In genomic region chr17:78075011-78075410, GRCh38 we compare ENCODE assay signal across 2 cellular contexts.
TF ChIP-seq lines count a peak whose summit lies in the region.

No MANE protein-coding gene starts in this region.

TF ChIP-seq in SK-N-SH treated with all-trans-retinoic acid at 6 μM for 48 hours, 23 proteins besides CTCF, POLR2A, EP300 and RAD21 (continued from another document):
- TF ChIP-seq PPARA (CRISPR knock-in tag; IDR thresholded peaks at IDR 0.05; ENCODE audit: borderline replicate concordance) (no peak), SNAI2 (CRISPR knock-in tag; IDR thresholded peaks at IDR 0.05) (no peak), BACH2 (CRISPR knock-in tag; IDR thresholded peaks at IDR 0.05; ENCODE audit: borderline replicate concordance) (no peak), ARNTL (CRISPR knock-in tag; IDR thresholded peaks at IDR 0.05; ENCODE audit: borderline replicate concordance, low read depth) (no peak), ZC3H10 (CRISPR knock-in tag; IDR thresholded peaks at IDR 0.05) (no peak), ISL1 (CRISPR knock-in tag; IDR thresholded peaks at IDR 0.05) (no peak), TOX (CRISPR knock-in tag; IDR thresholded peaks at IDR 0.05; ENCODE audit: borderline replicate concordance) (no peak)
- TF ChIP-seq, protein P1, sequence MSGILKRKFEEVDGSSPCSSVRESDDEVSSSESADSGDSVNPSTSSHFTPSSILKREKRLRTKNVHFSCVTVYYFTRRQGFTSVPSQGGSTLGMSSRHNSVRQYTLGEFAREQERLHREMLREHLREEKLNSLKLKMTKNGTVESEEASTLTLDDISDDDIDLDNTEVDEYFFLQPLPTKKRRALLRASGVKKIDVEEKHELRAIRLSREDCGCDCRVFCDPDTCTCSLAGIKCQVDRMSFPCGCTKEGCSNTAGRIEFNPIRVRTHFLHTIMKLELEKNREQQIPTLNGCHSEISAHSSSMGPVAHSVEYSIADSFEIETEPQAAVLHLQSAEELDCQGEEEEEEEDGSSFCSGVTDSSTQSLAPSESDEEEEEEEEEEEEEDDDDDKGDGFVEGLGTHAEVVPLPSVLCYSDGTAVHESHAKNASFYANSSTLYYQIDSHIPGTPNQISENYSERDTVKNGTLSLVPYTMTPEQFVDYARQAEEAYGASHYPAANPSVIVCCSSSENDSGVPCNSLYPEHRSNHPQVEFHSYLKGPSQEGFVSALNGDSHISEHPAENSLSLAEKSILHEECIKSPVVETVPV (CRISPR knock-in tag; IDR thresholded peaks at IDR 0.05), result no peak

TF ChIP-seq in WTC11, 78 proteins besides CTCF, POLR2A, EP300 and RAD21 (continued from another document):
- no peak for TF ChIP-seq ZNF532 (CRISPR knock-in tag; IDR thresholded peaks at IDR 0.05; ENCODE audit: borderline replicate concordance)
- no peak for TF ChIP-seq PRRX2 (CRISPR knock-in tag; IDR thresholded peaks at IDR 0.05)
- TF ChIP-seq ZSCAN18 (CRISPR knock-in tag; IDR thresholded peaks at IDR 0.05), result no peak
- TF ChIP-seq AR (CRISPR knock-in tag; IDR thresholded peaks at IDR 0.05), result no peak
- TF ChIP-seq NFE2L1 (CRISPR knock-in tag; IDR thresholded peaks at IDR 0.05), result no peak
- TF ChIP-seq TCF7 (CRISPR knock-in tag; IDR thresholded peaks at IDR 0.05; ENCODE audit: low read depth), result no peak
- TF ChIP-seq NFYB (CRISPR knock-in tag; conservative IDR thresholded peaks at IDR 0.05; ENCODE audit: low read depth), result no peak
- TF ChIP-seq KAT7 (CRISPR knock-in tag; IDR thresholded peaks at IDR 0.05; ENCODE audit: borderline replicate concordance), result no peak
- TF ChIP-seq JAZF1 (CRISPR knock-in tag; IDR thresholded peaks at IDR 0.05), result no peak
- TF ChIP-seq IRF1 (CRISPR knock-in tag; IDR thresholded peaks at IDR 0.05), result no peak
